In genomic region chr1:71054791-71055190, GRCh38 we compare ENCODE assay signal across 21 cellular contexts. TPM values are rescaled to one million over a fixed set of nuclear protein-coding genes. Genes with fewer than 3 reads are reported as not detected.
DNase-seq lines count a peak whose midpoint lies in the region; ATAC-seq and TF ChIP-seq lines count a peak whose summit lies in the region.
"Had no signal": no experiment of that assay in that cellular context is flagged by ENCODE, and none has a peak within 500 bp of the region (broad histone marks: within the 10 kb centered on the region; RNA-seq: fewer than 3 reads in every experiment).

No MANE protein-coding gene starts in this region.

- H3K9me2 ChIP-seq in PC-3 (replicated peaks; ENCODE audit: low read length), result no peaks in the 10 kb centered on the region

- no peak overlapping the region for H2AFZ ChIP-seq in PC-3 (ENCODE audit: low read length)

- TF ChIP-seq POLR2A in gastroesophageal sphincter (IDR thresholded peaks at IDR 0.05) (no peak), esophagus muscularis mucosa (IDR thresholded peaks at IDR 0.05; ENCODE audit: low read depth) (no peak)

- no peak overlapping the region for H3K4me3 Mint-ChIP-seq in stimulated activated memory B cell treated with anti-CD40 and anti-IgM and Interleukin-4, amounts not matched to agents 10 μg/mL and 1 μg/mL and 100 μg/mL, for 72 hours
- H3K4me3 Mint-ChIP-seq: HFFc6, immature natural killer cell had no signal

- H3K36me3 Mint-ChIP-seq in stimulated activated memory B cell treated with anti-CD40 and anti-IgM and Interleukin-4, amounts not matched to agents 10 μg/mL and 1 μg/mL and 100 μg/mL, for 72 hours, result peaks cover 25% of the 10 kb centered on the region

- H3K9me3 Mint-ChIP-seq in stimulated activated memory B cell treated with anti-CD40 and anti-IgM and Interleukin-4, amounts not matched to agents 10 μg/mL and 1 μg/mL and 100 μg/mL, for 72 hours, result no peaks in the 10 kb centered on the region
- H3K9me3 Mint-ChIP-seq: HFFc6, immature natural killer cell had no signal

- ATAC-seq in Right ventricle myocardium inferior (peak; percentile 4), PC-3 (no peak; the same call in 1 of the 2 replicates), gastroesophageal sphincter (peak; percentile 7)
- peak; percentile 22 for ATAC-seq in stimulated activated memory B cell treated with anti-CD40 and anti-IgM and Interleukin-4, amounts not matched to agents 10 μg/mL and 1 μg/mL and 100 μg/mL, for 72 hours

- no peak overlapping the region for H3K4me3 ChIP-seq in right atrium auricular region
- no peak overlapping the region for H3K4me3 ChIP-seq in PC-3 (ENCODE audit: low read length)
- H3K4me3 ChIP-seq in gastroesophageal sphincter, result no peak overlapping the region
- H3K4me3 ChIP-seq in esophagus muscularis mucosa, result no peak overlapping the region
- no peak overlapping the region for H3K4me3 ChIP-seq in effector memory CD4-positive, alpha-beta T cell (ENCODE audit: insufficient read depth, low read depth, low read length, poor library complexity, severe bottlenecking)
- H3K4me3 ChIP-seq: BLaER1 had no signal

- H3K27me3 Mint-ChIP-seq in stimulated activated memory B cell treated with anti-CD40 and anti-IgM and Interleukin-4, amounts not matched to agents 10 μg/mL and 1 μg/mL and 100 μg/mL, for 72 hours, result no peaks in the 10 kb centered on the region

- peaks cover 6% of the 10 kb centered on the region for H3K4me1 Mint-ChIP-seq in stimulated activated memory B cell treated with anti-CD40 and anti-IgM and Interleukin-4, amounts not matched to agents 10 μg/mL and 1 μg/mL and 100 μg/mL, for 72 hours

- no peaks in the 10 kb centered on the region for H3K79me2 ChIP-seq in PC-3 (ENCODE audit: low read length)

- H3K27ac ChIP-seq in right atrium auricular region (no peak overlapping the region), PC-3 (ENCODE audit: low read length) (no peak overlapping the region), gastroesophageal sphincter (no peak overlapping the region), esophagus muscularis mucosa (replicated peaks in 1 of 4) (no peak overlapping the region)
- no peak overlapping the region for H3K27ac ChIP-seq in effector memory CD4-positive, alpha-beta T cell (ENCODE audit: insufficient read depth, low read length, poor library complexity, severe bottlenecking)
- H3K27ac ChIP-seq: BLaER1, brain microvascular endothelial cell had no signal

- POLR2A ChIA-PET in PC-3 (lab: Charles Lee; ENCODE audit: unreplicated experiment), result no interaction called here

- H3K27me3 ChIP-seq in right atrium auricular region (no peaks in the 10 kb centered on the region), PC-3 (ENCODE audit: low read length) (0 out of 2 replicates have a peak, but pooled peaks cover under 1% of the 10 kb centered on the region), gastroesophageal sphincter (no peaks in the 10 kb centered on the region), esophagus muscularis mucosa (peaks cover 0 to 7% (median 0%) of the 10 kb centered on the region in 4 donors)
- H3K27me3 ChIP-seq in effector memory CD4-positive, alpha-beta T cell (replicated peaks; ENCODE audit: control insufficient read depth, insufficient read depth, low read length, poor library complexity, severe bottlenecking), result no peaks in the 10 kb centered on the region
- H3K27me3 ChIP-seq: BLaER1 had no signal

- no peaks in the 10 kb centered on the region for H4K20me1 ChIP-seq in PC-3 (ENCODE audit: low read length)

- CTCF ChIA-PET in PC-3 (lab: Charles Lee), result no interaction called here

- no peak for TF ChIP-seq CTCF in right atrium auricular region (IDR thresholded peaks at IDR 0.05)
- TF ChIP-seq CTCF in PC-3 (conservative IDR thresholded peaks at IDR 0.05; ENCODE audit: low read depth, low read length), result no peak
- no peak for TF ChIP-seq CTCF in gastroesophageal sphincter (IDR thresholded peaks at IDR 0.05)
- TF ChIP-seq CTCF in esophagus muscularis mucosa (IDR thresholded peaks at IDR 0.05), result no peak

- 73 to 80% methylated on average over 1 to 3 of the region's 6 CpGs for WGBS in gastroesophageal sphincter (ENCODE audit: low coverage in 1 of 2), 2 donors
- 88% methylated on average over 6 of the region's 6 CpGs for WGBS in esophagus muscularis mucosa

- H3K9ac ChIP-seq in PC-3 (ENCODE audit: low read length), result no peak overlapping the region
- H3K9ac ChIP-seq: BLaER1 had no signal

- H3K4me2 ChIP-seq in PC-3 (ENCODE audit: low read length), result no peak overlapping the region
- H3K4me2 ChIP-seq: BLaER1 had no signal

- intact Hi-C loops in Right ventricle myocardium inferior (cut with DNase I), result no loop called here
- intact Hi-C loops in PC-3 (cut with micrococcal nuclease), result no loop called here
- intact Hi-C loops in esophagus muscularis mucosa (cut with DNase I), result no loop called here

- no peak for TF ChIP-seq EP300 in gastroesophageal sphincter (IDR thresholded peaks at IDR 0.05)
- no peak for TF ChIP-seq EP300 in esophagus muscularis mucosa (IDR thresholded peaks at IDR 0.05)

- DNase-seq in Right ventricle myocardium inferior (ENCODE audit: missing footprints) (no peak), right atrium auricular region (ENCODE audit: low spot score) (no peak), PC-3 (no peak), esophagus muscularis mucosa (ENCODE audit: extremely low spot score) (no peak)
- DNase-seq in effector memory CD4-positive, alpha-beta T cell, result no peak
- DNase-seq: activated CD4-positive, alpha-beta T cell treated with anti-CD3 and anti-CD28 coated beads, Interleukin-2, amount 50 U/mL, for 48 hours; activated gamma-delta T cell treated with Interleukin-2 at 50 U/mL for 16 hours; brain microvascular endothelial cell; COR-L47; HFFc6; hypothalamus; immature natural killer cell; IMR-90; mesendoderm; NCI-H1694; NCI-H2171; nucleus accumbens; T-helper 2 cell had no signal

- peaks cover 19% of the 10 kb centered on the region for H3K36me3 ChIP-seq in right atrium auricular region
- H3K36me3 ChIP-seq in PC-3 (ENCODE audit: low read depth, low read length), result peaks cover 9% of the 10 kb centered on the region; the same call in 1 of the 2 replicates
- peaks cover 0 to 24% of the 10 kb centered on the region in 2 donors for H3K36me3 ChIP-seq in gastroesophageal sphincter
- peaks cover 0 to 21% (median 10%) of the 10 kb centered on the region in 4 donors for H3K36me3 ChIP-seq in esophagus muscularis mucosa
- H3K36me3 ChIP-seq in effector memory CD4-positive, alpha-beta T cell (ENCODE audit: control insufficient read depth, insufficient read depth, low read length), result no peaks in the 10 kb centered on the region

- H3K4me1 ChIP-seq in right atrium auricular region (no peaks in the 10 kb centered on the region), PC-3 (ENCODE audit: insufficient read depth, low read length) (no peaks in the 10 kb centered on the region), gastroesophageal sphincter (no peaks in the 10 kb centered on the region), esophagus muscularis mucosa (no peaks in the 10 kb centered on the region)
- H3K4me1 ChIP-seq in effector memory CD4-positive, alpha-beta T cell (ENCODE audit: control insufficient read depth, insufficient read depth, low read length, poor library complexity, severe bottlenecking), result no peaks in the 10 kb centered on the region

- TSS peak; percentile 3 for BruUV-seq in PC-3 (replicated peaks; lab: Mats Ljungman, UMichigan)

- H3K9me3 ChIP-seq in right atrium auricular region (no peaks in the 10 kb centered on the region), PC-3 (ENCODE audit: low read length) (no peaks in the 10 kb centered on the region), gastroesophageal sphincter (no peaks in the 10 kb centered on the region), esophagus muscularis mucosa (no peaks in the 10 kb centered on the region)
- H3K9me3 ChIP-seq in effector memory CD4-positive, alpha-beta T cell (ENCODE audit: control insufficient read depth, low read length), result no peaks in the 10 kb centered on the region
- H3K9me3 ChIP-seq: BLaER1 had no signal

- no peak overlapping the region for H3K27ac Mint-ChIP-seq in stimulated activated memory B cell treated with anti-CD40 and anti-IgM and Interleukin-4, amounts not matched to agents 10 μg/mL and 1 μg/mL and 100 μg/mL, for 72 hours
- H3K27ac Mint-ChIP-seq: HFFc6 had no signal

- H3F3A ChIP-seq in PC-3 (ENCODE audit: low read length, unreplicated experiment), result no peaks in the 10 kb centered on the region

RNA-seq across cellular contexts. Expression of gene PTGER3, which starts 7.2 kb away (rescaled TPM):
- total RNA-seq in Right ventricle myocardium inferior (4.9 TPM), right atrium auricular region (1 to 10 TPM in 1 of 2 donors, under 1 TPM in 1; 0.52 to 4.6 TPM), PC-3 (2014; rRNA removed) (0.11 and 0.40 TPM in 2 replicates), gastroesophageal sphincter (10 to 100 TPM in 3 of 4 donors, 1 to 10 TPM in 1; 5.8 to 20.7 (median 14.5) TPM), esophagus muscularis mucosa (10 to 100 TPM in 3 of 4 donors, 1 to 10 TPM in 1; 5.4 to 34.8 (median 19.2) TPM)
- total RNA-seq: IMR-90 had no signal

RNA-seq across cellular contexts. Expression of gene ZRANB2, which starts 26.0 kb away (rescaled TPM):
- total RNA-seq in Right ventricle myocardium inferior (46.5 TPM), right atrium auricular region (10 to 100 TPM; 23.5 to 37.9 TPM), PC-3 (2014; rRNA removed) (38.7 and 45.5 TPM in 2 replicates), gastroesophageal sphincter (100 to 1,000 TPM in 1 of 4 donors, 10 to 100 TPM in 3; 30.3 to 115 (median 57.8) TPM), esophagus muscularis mucosa (10 to 100 TPM; 37.2 to 65.6 (median 40.0) TPM)
